ENCODE assay signal across 10 cellular contexts in the genomic region with DNA sequence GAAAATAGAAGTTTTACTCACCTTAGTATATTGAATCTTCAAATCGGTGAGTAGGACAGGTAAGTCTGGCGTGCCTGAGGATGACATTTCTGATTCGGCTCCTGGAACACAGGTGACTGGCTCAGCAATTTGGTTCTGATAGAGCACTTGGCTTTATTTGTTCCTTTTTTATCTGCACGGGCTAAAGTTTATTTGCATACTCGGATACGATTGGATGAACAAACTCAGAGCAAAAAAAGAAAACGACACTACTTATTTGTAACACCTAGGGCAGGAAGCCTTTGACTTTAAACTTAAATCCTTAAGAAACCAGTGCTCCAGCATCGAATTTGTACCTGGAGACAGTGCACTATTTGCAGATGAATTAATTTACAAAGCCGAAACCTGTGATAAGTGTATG. TPM values are rescaled to one million over a fixed set of nuclear protein-coding genes. Genes with fewer than 3 reads are reported as not detected.
DNase-seq lines count a peak whose midpoint lies in the region; ATAC-seq, FAIRE-seq and TF ChIP-seq lines count a peak whose summit lies in the region.
"Had no signal": no experiment of that assay in that cellular context is flagged by ENCODE, and none has a peak within 500 bp of the region (broad histone marks: within the 10 kb centered on the region; RNA-seq: fewer than 3 reads in every experiment).

TSS of gene ALDH1A1 (minus strand) at position 140 of the 400 bp plus-strand sequence. CDS start at position 87, 53 bp downstream.

- FAIRE-seq in bronchial epithelial cell (lab: Jason Lieb, UNC) = no peak
- FAIRE-seq: A204.1, TTC549 had no signal

- H3K4me1 Mint-ChIP-seq in memory B cell = peaks cover 5% of the 10 kb centered on the region

- TF ChIP-seq CTCF in bronchial epithelial cell (IDR thresholded peaks at IDR 0.05; ENCODE audit: insufficient read depth, low read length, severe bottlenecking) = no peak

- H3K27ac Mint-ChIP-seq in memory B cell = no peak within 1 kb of the TSS

- peaks cover 1% of the 10 kb centered on the region for H3K9me3 Mint-ChIP-seq in memory B cell

- no peaks in the 10 kb centered on the region for H3K36me3 Mint-ChIP-seq in memory B cell

- DNase-seq in NCI-H1436 (lab: John Stamatoyannopoulos, UW) = peak; percentile 17
- no peak for DNase-seq in NCI-H1436 treated with DMSO at 0.1 percent for 48 hours (lab: John Stamatoyannopoulos, UW)
- peak; percentile 80 for DNase-seq in bronchial epithelial cell (ENCODE audit: low read depth)
- no peak for DNase-seq in memory B cell (ENCODE audit: low spot score in 2 of 2)
- no peak for DNase-seq in ureter (ENCODE audit: low spot score)
- DNase-seq in activated T-cell treated with anti-CD3 and anti-CD28 coated beads, Interleukin-2, amount 50 U/mL, for 48 hours = no peak

- no peaks in the 10 kb centered on the region for H3K27me3 ChIP-seq in bronchial epithelial cell (ENCODE audit: control insufficient read depth, insufficient read depth, low read length)

- no peak within 1 kb of the TSS for H3K4me3 ChIP-seq in bronchial epithelial cell (ENCODE audit: low read depth, low read length)

- ATAC-seq in memory B cell (ENCODE audit: low read depth) (peak; percentile 51), HG03097 (IDR thresholded peaks at IDR 0.05; ENCODE audit: low FRiP score, unreplicated experiment) (no peak), GM21529 (IDR thresholded peaks at IDR 0.05; ENCODE audit: unreplicated experiment) (no peak)

- H3K36me3 ChIP-seq in bronchial epithelial cell (ENCODE audit: control insufficient read depth, insufficient read depth, low read length) = no peaks in the 10 kb centered on the region

- H3K27me3 Mint-ChIP-seq in memory B cell = peaks cover 3% of the 10 kb centered on the region

- H3K4me3 Mint-ChIP-seq in memory B cell = no peak within 1 kb of the TSS

RNA-seq across cellular contexts. Expression of gene ALDH1A1, which starts in this region (rescaled TPM):
- total RNA-seq in bronchial epithelial cell (5.0 and 20.1 TPM in 2 replicates), ureter (18.7 TPM)

Comparison
In these comparisons a context has a peak if more than half of its experiments do, and no peak if none do; other contexts are left out.
1. DNase-seq: peak in NCI-H1436 (single experiment) and bronchial epithelial cell (single experiment); none in NCI-H1436 treated with DMSO at 0.1 percent for 48 hours (single experiment), memory B cell (0 of 2), ureter (single experiment) and activated T-cell treated with anti-CD3 and anti-CD28 coated beads, Interleukin-2, amount 50 U/mL, for 48 hours (0 of 2).